Comparison of ENCODE assay signal across 8 cellular contexts in genomic region chr5:112161392-112161748, GRCh38.
DNase-seq lines count a peak whose midpoint lies in the region; ATAC-seq, FAIRE-seq and TF ChIP-seq lines count a peak whose summit lies in the region.

No MANE protein-coding gene starts in this region.

- H3K9me3 ChIP-seq in AG04450 (ENCODE audit: control insufficient read depth, insufficient read depth, low read length) (no peaks in the 10 kb centered on the region; the same call in 1 of the 2 replicates), HUES6 (ENCODE audit: control insufficient read depth, insufficient read depth, low read depth, low read length) (no peaks in the 10 kb centered on the region), muscle layer of duodenum (ENCODE audit: control insufficient read depth in 1 of 2, low read length in 2 of 2) (no peaks in the 10 kb centered on the region)

- H3K4me1 Mint-ChIP-seq in chondrocyte (ENCODE audit: low read depth), result peaks cover 30% of the 10 kb centered on the region

- no peak for FAIRE-seq in D721Med (lab: Jason Lieb, UNC)

- H3K27ac ChIP-seq in AG04450 (ENCODE audit: low read depth, low read length) (no peak overlapping the region), HUES6 (ENCODE audit: low read depth, low read length) (peak overlapping the region; percentile 83), muscle layer of duodenum (ENCODE audit: low read length) (peak overlapping the region; percentile 90)

- H3K27me3 ChIP-seq in AG04450 (ENCODE audit: control insufficient read depth, insufficient read depth, low read length) (no peaks in the 10 kb centered on the region), HUES6 (ENCODE audit: control insufficient read depth, insufficient read depth, low read length) (no peaks in the 10 kb centered on the region), muscle layer of duodenum (ENCODE audit: low read depth, low read length) (no peaks in the 10 kb centered on the region)

- peaks cover 20% of the 10 kb centered on the region for H3K36me3 Mint-ChIP-seq in chondrocyte (ENCODE audit: low read depth)

- H3K9me3 Mint-ChIP-seq in chondrocyte (ENCODE audit: low read depth), result peaks cover 12% of the 10 kb centered on the region

- H3K36me3 ChIP-seq in HUES6 (ENCODE audit: control insufficient read depth, insufficient read depth, low read length) (peaks cover 44% of the 10 kb centered on the region), muscle layer of duodenum (ENCODE audit: control insufficient read depth in 1 of 2, insufficient read depth in 2 of 2, low read length in 2 of 2) (peaks cover 26 to 32% of the 10 kb centered on the region in 2 donors)

- no peaks in the 10 kb centered on the region for H3K27me3 Mint-ChIP-seq in chondrocyte (ENCODE audit: low read depth)

- TF ChIP-seq CTCF in AG04450 (IDR thresholded peaks at IDR 0.05; ENCODE audit: low read depth, low read length) (no peak), chondrocyte (IDR thresholded peaks at IDR 0.05) (no peak), D721Med (IDR thresholded peaks at IDR 0.05; ENCODE audit: insufficient read depth, missing control alignments) (no peak)

- peak overlapping the region; percentile 97 for H3K4me3 Mint-ChIP-seq in chondrocyte (ENCODE audit: unreplicated experiment)

- H3K4me3 ChIP-seq in AG04450 (ENCODE audit: low read depth, low read length), result peak overlapping the region; percentile 97
- H3K4me3 ChIP-seq in HUES6 (ENCODE audit: low read depth, low read length), result peak overlapping the region; percentile 96
- H3K4me3 ChIP-seq in muscle layer of duodenum (ENCODE audit: low read depth in 1 of 2, low read length in 2 of 2), result peak overlapping the region; percentile 79 to 97

- POLR2A ChIA-PET in AG04450 (lab: Yijun Ruan, JAX), result interaction anchor here (0.5 to 1.2 kb wide), 2 partner anchors 34 to 708 kb away, joined by 3 to 4 read pairs; no protein-coding TSS in a partner anchor

- ATAC-seq in HG03045 (IDR thresholded peaks at IDR 0.05; ENCODE audit: unreplicated experiment) (no peak), GM21723 (IDR thresholded peaks at IDR 0.05; ENCODE audit: unreplicated experiment) (no peak)

- peak overlapping the region; percentile 94 for H3K27ac Mint-ChIP-seq in chondrocyte (ENCODE audit: unreplicated experiment)

- DNase-seq in AG04450 (ENCODE audit: low read depth, low spot score), result no peak
- DNase-seq in chondrocyte (ENCODE audit: low spot score), result no peak
- DNase-seq in NCI-H2227 treated with DMSO at 0.1 percent for 48 hours (lab: John Stamatoyannopoulos, UW), result no peak
- DNase-seq in D721Med (ENCODE audit: insufficient read length, low spot score), result no peak

- peak overlapping the region; percentile 95 for H3K9ac ChIP-seq in HUES6 (ENCODE audit: low read length)

- CTCF ChIA-PET in AG04450 (lab: Charles Lee), result interaction anchor here (0.8 to 2.9 kb wide), 11 partner anchors 9 to 1444 kb away, joined by 3 to 26 read pairs (median 3); no protein-coding TSS in a partner anchor

- H3K4me1 ChIP-seq in HUES6 (ENCODE audit: control insufficient read depth, insufficient read depth, low read length) (peaks cover 12% of the 10 kb centered on the region), muscle layer of duodenum (ENCODE audit: control insufficient read depth in 1 of 2, insufficient read depth in 2 of 2, low read length in 2 of 2) (peaks cover 16 to 22% of the 10 kb centered on the region in 2 donors)
